ENCODE assay signal across 9 cellular contexts in the genomic region with DNA sequence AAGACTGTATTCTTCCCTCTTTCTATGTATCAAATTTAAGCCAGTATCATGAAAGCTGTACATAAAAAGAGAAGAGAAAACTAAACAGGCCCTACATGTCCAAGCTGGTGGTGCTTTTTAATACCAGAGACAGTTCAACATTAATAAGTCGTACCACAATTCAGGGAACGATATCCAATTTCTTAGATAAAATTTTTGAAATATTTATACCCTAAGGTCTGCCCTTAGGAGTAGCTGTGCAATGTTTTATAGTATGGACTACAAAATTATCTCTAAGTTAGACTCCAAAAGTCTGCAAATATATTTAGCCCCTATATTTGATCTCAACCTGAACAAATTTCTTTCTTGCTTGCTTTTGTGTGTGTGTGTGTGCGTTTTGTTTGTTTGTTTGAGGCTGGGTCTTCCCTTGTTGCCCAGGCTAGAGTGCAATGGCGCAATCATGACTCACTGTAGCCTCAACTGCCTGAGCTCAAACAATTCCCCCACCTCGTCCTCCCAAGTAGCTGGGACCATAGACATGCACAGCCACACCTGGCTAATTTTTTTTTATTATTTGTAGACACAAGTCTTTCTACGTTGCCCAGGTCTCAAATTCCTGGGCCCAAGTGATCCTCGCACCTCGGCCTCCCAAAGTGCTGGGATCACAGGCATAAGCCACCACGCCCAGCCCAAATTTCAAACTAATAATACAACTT. TPM values are rescaled to one million over a fixed set of nuclear protein-coding genes. Genes with fewer than 3 reads are reported as not detected.
DNase-seq lines count a peak whose midpoint lies in the region; ATAC-seq and TF ChIP-seq lines count a peak whose summit lies in the region.
"Had no signal": no experiment of that assay in that cellular context is flagged by ENCODE, and none has a peak within 500 bp of the region (broad histone marks: within the 10 kb centered on the region; RNA-seq: fewer than 3 reads in every experiment).

No MANE protein-coding gene starts in this region.

- no peak for TF ChIP-seq POLR2A in right lobe of liver (IDR thresholded peaks at IDR 0.05)

- H3K4me3 ChIP-seq in right lobe of liver (no peak overlapping the region), urinary bladder (ENCODE audit: low read depth, low read length) (no peak overlapping the region)

- H3K27ac ChIP-seq in right lobe of liver (peak overlapping the region; percentile 18 to 68 (median 54)), urinary bladder (ENCODE audit: low read depth) (peak overlapping the region; percentile 52)

- intact Hi-C loops in right lobe of liver (cut with DNase I) = loop anchor here in 1 of 2 donors (10.0 kb wide), 1 partner anchor 46 kb away; no protein-coding TSS in a partner anchor

- peaks cover 1% of the 10 kb centered on the region for H3K36me3 Mint-ChIP-seq in activated CD4-positive, alpha-beta T cell treated with anti-CD3 and anti-CD28 coated beads, Interleukin-2, amount 10 ng/mL, durations not matched to agents 7 days and 5 days (ENCODE audit: low read depth)

- H3K27me3 Mint-ChIP-seq in activated CD4-positive, alpha-beta T cell treated with anti-CD3 and anti-CD28 coated beads, Interleukin-2, amount 10 ng/mL, durations not matched to agents 7 days and 5 days = no peaks in the 10 kb centered on the region

- H3K27ac Mint-ChIP-seq in activated CD4-positive, alpha-beta T cell treated with anti-CD3 and anti-CD28 coated beads, Interleukin-2, amount 10 ng/mL, durations not matched to agents 7 days and 5 days = peak overlapping the region; percentile 60

- H3K9me3 Mint-ChIP-seq in activated CD4-positive, alpha-beta T cell treated with anti-CD3 and anti-CD28 coated beads, Interleukin-2, amount 10 ng/mL, durations not matched to agents 7 days and 5 days = no peaks in the 10 kb centered on the region

- H3K9me3 ChIP-seq in right lobe of liver = no peaks in the 10 kb centered on the region

- H3K4me3 Mint-ChIP-seq in activated CD4-positive, alpha-beta T cell treated with anti-CD3 and anti-CD28 coated beads, Interleukin-2, amount 10 ng/mL, durations not matched to agents 7 days and 5 days = no peak overlapping the region

- TF ChIP-seq CTCF in right lobe of liver (IDR thresholded peaks at IDR 0.05) = no peak

- no peaks in the 10 kb centered on the region for H3K27me3 ChIP-seq in right lobe of liver

- peak; percentile 57 to 89 (median 72) for ATAC-seq in right lobe of liver
- ATAC-seq in GM18520 (IDR thresholded peaks at IDR 0.05; ENCODE audit: unreplicated experiment) = no peak

- WGBS in right lobe of liver (ENCODE audit: insufficient coverage, low coverage, low lambda C conversion rate, missing lambda C conversion rate) = 46% methylated on average over 9 of the region's 9 CpGs
- 74% methylated on average over 9 of the region's 9 CpGs for WGBS in urinary bladder

- peaks cover 14% of the 10 kb centered on the region for H3K4me1 Mint-ChIP-seq in activated CD4-positive, alpha-beta T cell treated with anti-CD3 and anti-CD28 coated beads, Interleukin-2, amount 10 ng/mL, durations not matched to agents 7 days and 5 days

- no peak for DNase-seq in activated CD4-positive, alpha-beta T cell treated with anti-CD3 and anti-CD28 coated beads, Interleukin-2, amount 10 ng/mL, durations not matched to agents 7 days and 5 days
- no peak for DNase-seq in activated CD4-positive, alpha-beta T cell treated with anti-CD3 and anti-CD28 coated beads for 4 hours
- peak; percentile 78 for DNase-seq in amniotic epithelial cell (ENCODE audit: low read depth)
- DNase-seq in right lobe of liver = peak in 1 of 3 donors; percentile 66
- DNase-seq in T-helper 1 cell = no peak
- DNase-seq in stimulated activated CD4-positive, alpha-beta T cell treated with anti-CD3 and anti-CD28 coated beads, Interleukin-4, amount 100 ng/mL, for 1 hour = no peak
- DNase-seq: GOT3 had no signal

- CTCF ChIA-PET in activated CD4-positive, alpha-beta T cell treated with anti-CD3 and anti-CD28 coated beads, Interleukin-2, amount 10 ng/mL, durations not matched to agents 7 days and 5 days (lab: Charles Lee) = interaction anchor here (1.1 to 1.7 kb wide), 4 partner anchors 9 to 13 kb away, joined by 3 to 6 read pairs (median 4); no protein-coding TSS in a partner anchor

- H3K4me1 ChIP-seq in right lobe of liver (peaks cover 0 to 11% (median 7%) of the 10 kb centered on the region in 4 donors), urinary bladder (ENCODE audit: insufficient read depth) (peaks cover 2% of the 10 kb centered on the region)

- POLR2A ChIA-PET in activated CD4-positive, alpha-beta T cell treated with anti-CD3 and anti-CD28 coated beads, Interleukin-2, amount 10 ng/mL, durations not matched to agents 7 days and 5 days (lab: Charles Lee) = no interaction called here

- H3K36me3 ChIP-seq in right lobe of liver (no peaks in the 10 kb centered on the region), urinary bladder (ENCODE audit: insufficient read depth) (no peaks in the 10 kb centered on the region)

RNA-seq across cellular contexts. Expression of a gene that starts 13.2 kb away (rescaled TPM):
- 10 to 100 TPM; 56.6 to 58.5 TPM for total RNA-seq in activated CD4-positive, alpha-beta T cell treated with anti-CD3 and anti-CD28 coated beads, Interleukin-2, amount 10 ng/mL, durations not matched to agents 7 days and 5 days
- total RNA-seq in right lobe of liver = 1 to 10 TPM; 2.3 to 5.5 (median 3.4) TPM
- total RNA-seq in urinary bladder = 21.3 TPM
- polyA plus RNA-seq in urinary bladder = 6.0 TPM

RNA-seq across cellular contexts. Expression of a gene that starts 39.8 kb away (rescaled TPM):
- total RNA-seq in activated CD4-positive, alpha-beta T cell treated with anti-CD3 and anti-CD28 coated beads, Interleukin-2, amount 10 ng/mL, durations not matched to agents 7 days and 5 days = 1 to 10 TPM; 5.8 to 6.2 TPM
- total RNA-seq in right lobe of liver = 1 to 10 TPM; 3.5 to 8.5 (median 7.4) TPM
- total RNA-seq in urinary bladder = 1.2 TPM
- 3.2 TPM for polyA plus RNA-seq in urinary bladder

RNA-seq across cellular contexts. Expression of a gene that starts 55.3 kb away (rescaled TPM):
- 10 to 100 TPM in 1 of 2 experiments, 1 to 10 TPM in 1; 9.0 to 10.7 TPM for total RNA-seq in activated CD4-positive, alpha-beta T cell treated with anti-CD3 and anti-CD28 coated beads, Interleukin-2, amount 10 ng/mL, durations not matched to agents 7 days and 5 days
- total RNA-seq in right lobe of liver = 10 to 100 TPM in 2 of 6 experiments, 1 to 10 TPM in 4; 8.3 to 11.4 (median 9.7) TPM
- 8.7 TPM for total RNA-seq in urinary bladder
- 6.2 TPM for polyA plus RNA-seq in urinary bladder
